ENCODE assay signal across 1 cellular context in the genomic region with DNA sequence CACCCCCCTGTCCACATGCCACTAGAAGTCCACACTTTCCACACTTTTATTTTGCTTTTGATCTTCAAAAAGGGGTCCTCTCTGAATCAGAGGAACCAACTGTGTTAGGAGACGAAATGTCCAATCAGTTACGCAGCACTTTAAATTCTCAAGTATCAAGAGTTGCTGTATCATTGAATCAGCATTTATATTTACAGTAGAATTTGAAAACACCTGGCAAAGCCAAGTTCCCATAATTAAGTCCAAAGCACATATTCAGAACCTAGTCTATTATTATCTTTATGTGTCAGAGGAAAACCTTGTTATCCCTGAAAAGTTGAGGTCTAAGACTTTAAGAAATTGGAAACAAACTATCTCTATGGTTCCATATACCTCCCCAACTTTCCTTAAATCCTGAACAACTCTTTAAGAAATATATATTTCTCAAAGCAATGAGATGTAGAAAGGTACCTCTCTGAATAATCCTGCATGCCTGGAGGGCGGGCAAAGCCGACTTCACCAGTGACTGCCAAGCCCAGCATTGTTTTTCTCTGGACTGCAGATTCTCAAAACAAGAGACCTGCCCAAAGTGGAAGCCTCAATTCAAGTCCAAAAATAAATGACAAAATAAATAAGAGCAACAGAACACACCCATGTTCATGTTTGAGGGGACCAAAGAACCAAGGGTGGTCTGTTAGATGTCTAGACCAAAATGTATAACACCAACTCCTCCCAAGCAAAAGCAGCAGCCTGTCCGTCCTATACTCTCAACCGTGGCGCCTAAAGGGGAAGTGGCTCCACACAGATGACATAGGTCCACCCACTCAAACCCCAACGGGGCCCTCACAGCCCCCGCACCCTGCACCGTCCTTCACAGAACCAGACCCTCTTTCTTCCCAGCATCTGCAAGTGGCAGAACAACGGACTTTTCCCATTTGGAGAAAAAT.
TF ChIP-seq lines count a peak whose summit lies in the region.

No MANE protein-coding gene starts in this region.

TF ChIP-seq in GM12878, 131 proteins besides CTCF, POLR2A, EP300 and RAD21 (continued from another document):
- TF ChIP-seq, protein P1, sequence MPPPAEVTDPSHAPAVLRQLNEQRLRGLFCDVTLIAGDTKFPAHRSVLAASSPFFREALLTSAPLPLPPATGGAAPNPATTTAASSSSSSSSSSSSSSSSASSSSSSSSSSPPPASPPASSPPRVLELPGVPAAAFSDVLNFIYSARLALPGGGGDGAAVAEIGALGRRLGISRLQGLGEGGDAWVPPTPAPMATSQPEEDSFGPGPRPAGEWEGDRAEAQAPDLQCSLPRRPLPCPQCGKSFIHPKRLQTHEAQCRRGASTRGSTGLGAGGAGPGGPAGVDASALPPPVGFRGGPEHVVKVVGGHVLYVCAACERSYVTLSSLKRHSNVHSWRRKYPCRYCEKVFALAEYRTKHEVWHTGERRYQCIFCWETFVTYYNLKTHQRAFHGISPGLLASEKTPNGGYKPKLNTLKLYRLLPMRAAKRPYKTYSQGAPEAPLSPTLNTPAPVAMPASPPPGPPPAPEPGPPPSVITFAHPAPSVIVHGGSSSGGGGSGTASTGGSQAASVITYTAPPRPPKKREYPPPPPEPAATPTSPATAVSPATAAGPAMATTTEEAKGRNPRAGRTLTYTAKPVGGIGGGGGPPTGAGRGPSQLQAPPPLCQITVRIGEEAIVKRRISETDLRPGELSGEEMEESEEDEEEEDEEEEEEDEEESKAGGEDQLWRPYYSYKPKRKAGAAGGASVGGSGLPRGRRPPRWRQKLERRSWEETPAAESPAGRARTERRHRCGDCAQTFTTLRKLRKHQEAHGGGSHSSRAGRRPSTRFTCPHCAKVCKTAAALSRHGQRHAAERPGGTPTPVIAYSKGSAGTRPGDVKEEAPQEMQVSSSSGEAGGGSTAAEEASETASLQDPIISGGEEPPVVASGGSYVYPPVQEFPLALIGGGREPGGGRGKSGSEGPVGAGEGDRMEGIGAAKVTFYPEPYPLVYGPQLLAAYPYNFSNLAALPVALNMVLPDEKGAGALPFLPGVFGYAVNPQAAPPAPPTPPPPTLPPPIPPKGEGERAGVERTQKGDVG (CRISPR knock-in tag; IDR thresholded peaks at IDR 0.05): no peak
- TF ChIP-seq, protein P2, sequence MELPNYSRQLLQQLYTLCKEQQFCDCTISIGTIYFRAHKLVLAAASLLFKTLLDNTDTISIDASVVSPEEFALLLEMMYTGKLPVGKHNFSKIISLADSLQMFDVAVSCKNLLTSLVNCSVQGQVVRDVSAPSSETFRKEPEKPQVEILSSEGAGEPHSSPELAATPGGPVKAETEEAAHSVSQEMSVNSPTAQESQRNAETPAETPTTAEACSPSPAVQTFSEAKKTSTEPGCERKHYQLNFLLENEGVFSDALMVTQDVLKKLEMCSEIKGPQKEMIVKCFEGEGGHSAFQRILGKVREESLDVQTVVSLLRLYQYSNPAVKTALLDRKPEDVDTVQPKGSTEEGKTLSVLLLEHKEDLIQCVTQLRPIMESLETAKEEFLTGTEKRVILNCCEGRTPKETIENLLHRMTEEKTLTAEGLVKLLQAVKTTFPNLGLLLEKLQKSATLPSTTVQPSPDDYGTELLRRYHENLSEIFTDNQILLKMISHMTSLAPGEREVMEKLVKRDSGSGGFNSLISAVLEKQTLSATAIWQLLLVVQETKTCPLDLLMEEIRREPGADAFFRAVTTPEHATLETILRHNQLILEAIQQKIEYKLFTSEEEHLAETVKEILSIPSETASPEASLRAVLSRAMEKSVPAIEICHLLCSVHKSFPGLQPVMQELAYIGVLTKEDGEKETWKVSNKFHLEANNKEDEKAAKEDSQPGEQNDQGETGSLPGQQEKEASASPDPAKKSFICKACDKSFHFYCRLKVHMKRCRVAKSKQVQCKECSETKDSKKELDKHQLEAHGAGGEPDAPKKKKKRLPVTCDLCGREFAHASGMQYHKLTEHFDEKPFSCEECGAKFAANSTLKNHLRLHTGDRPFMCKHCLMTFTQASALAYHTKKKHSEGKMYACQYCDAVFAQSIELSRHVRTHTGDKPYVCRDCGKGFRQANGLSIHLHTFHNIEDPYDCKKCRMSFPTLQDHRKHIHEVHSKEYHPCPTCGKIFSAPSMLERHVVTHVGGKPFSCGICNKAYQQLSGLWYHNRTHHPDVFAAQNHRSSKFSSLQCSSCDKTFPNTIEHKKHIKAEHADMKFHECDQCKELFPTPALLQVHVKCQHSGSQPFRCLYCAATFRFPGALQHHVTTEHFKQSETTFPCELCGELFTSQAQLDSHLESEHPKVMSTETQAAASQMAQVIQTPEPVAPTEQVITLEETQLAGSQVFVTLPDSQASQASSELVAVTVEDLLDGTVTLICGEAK (IDR thresholded peaks at IDR 0.05; ENCODE audit: borderline replicate concordance): no peak
- TF ChIP-seq FOXK2 (IDR thresholded peaks at IDR 0.05) (no peak), RCOR1 (conservative IDR thresholded peaks at IDR 0.05; ENCODE audit: low read depth, low read length) (no peak), KLF5 (IDR thresholded peaks at IDR 0.05; ENCODE audit: partially characterized antibody) (no peak), IRF4 (IDR thresholded peaks at IDR 0.05; ENCODE audit: low read depth, low read length) (peak; percentile 92), PAX5 (IDR thresholded peaks at IDR 0.05; ENCODE audit: borderline replicate concordance, low read depth, low read length) (peak; percentile 98), KDM1A (IDR thresholded peaks at IDR 0.05; ENCODE audit: borderline replicate concordance) (no peak), RAD51 (IDR thresholded peaks at IDR 0.05) (no peak), ZZZ3 (IDR thresholded peaks at IDR 0.05; ENCODE audit: control insufficient read depth, insufficient read length, low read depth) (no peak), TBL1XR1 (IDR thresholded peaks at IDR 0.05; ENCODE audit: low read depth, low read length) (peak; percentile 75; the same call in 1 of the 2 replicates), LARP7 (IDR thresholded peaks at IDR 0.05) (no peak), MYB (IDR thresholded peaks at IDR 0.05; ENCODE audit: borderline replicate concordance, low read depth, low read length) (peak; percentile 58; the same call in 1 of the 2 replicates)
- TF ChIP-seq, protein P3, sequence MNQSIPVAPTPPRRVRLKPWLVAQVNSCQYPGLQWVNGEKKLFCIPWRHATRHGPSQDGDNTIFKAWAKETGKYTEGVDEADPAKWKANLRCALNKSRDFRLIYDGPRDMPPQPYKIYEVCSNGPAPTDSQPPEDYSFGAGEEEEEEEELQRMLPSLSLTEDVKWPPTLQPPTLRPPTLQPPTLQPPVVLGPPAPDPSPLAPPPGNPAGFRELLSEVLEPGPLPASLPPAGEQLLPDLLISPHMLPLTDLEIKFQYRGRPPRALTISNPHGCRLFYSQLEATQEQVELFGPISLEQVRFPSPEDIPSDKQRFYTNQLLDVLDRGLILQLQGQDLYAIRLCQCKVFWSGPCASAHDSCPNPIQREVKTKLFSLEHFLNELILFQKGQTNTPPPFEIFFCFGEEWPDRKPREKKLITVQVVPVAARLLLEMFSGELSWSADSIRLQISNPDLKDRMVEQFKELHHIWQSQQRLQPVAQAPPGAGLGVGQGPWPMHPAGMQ (IDR thresholded peaks at IDR 0.05; ENCODE audit: borderline replicate concordance): no peak
- TF ChIP-seq, protein P4, sequence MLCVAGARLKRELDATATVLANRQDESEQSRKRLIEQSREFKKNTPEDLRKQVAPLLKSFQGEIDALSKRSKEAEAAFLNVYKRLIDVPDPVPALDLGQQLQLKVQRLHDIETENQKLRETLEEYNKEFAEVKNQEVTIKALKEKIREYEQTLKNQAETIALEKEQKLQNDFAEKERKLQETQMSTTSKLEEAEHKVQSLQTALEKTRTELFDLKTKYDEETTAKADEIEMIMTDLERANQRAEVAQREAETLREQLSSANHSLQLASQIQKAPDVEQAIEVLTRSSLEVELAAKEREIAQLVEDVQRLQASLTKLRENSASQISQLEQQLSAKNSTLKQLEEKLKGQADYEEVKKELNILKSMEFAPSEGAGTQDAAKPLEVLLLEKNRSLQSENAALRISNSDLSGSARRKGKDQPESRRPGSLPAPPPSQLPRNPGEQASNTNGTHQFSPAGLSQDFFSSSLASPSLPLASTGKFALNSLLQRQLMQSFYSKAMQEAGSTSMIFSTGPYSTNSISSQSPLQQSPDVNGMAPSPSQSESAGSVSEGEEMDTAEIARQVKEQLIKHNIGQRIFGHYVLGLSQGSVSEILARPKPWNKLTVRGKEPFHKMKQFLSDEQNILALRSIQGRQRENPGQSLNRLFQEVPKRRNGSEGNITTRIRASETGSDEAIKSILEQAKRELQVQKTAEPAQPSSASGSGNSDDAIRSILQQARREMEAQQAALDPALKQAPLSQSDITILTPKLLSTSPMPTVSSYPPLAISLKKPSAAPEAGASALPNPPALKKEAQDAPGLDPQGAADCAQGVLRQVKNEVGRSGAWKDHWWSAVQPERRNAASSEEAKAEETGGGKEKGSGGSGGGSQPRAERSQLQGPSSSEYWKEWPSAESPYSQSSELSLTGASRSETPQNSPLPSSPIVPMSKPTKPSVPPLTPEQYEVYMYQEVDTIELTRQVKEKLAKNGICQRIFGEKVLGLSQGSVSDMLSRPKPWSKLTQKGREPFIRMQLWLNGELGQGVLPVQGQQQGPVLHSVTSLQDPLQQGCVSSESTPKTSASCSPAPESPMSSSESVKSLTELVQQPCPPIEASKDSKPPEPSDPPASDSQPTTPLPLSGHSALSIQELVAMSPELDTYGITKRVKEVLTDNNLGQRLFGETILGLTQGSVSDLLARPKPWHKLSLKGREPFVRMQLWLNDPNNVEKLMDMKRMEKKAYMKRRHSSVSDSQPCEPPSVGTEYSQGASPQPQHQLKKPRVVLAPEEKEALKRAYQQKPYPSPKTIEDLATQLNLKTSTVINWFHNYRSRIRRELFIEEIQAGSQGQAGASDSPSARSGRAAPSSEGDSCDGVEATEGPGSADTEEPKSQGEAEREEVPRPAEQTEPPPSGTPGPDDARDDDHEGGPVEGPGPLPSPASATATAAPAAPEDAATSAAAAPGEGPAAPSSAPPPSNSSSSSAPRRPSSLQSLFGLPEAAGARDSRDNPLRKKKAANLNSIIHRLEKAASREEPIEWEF (IDR thresholded peaks at IDR 0.05; ENCODE audit: insufficient replicate concordance, low read depth, low read length): peak; percentile 76
TF ChIP-seq in GM12878: peak in this region for 62.
